In the genomic region with DNA sequence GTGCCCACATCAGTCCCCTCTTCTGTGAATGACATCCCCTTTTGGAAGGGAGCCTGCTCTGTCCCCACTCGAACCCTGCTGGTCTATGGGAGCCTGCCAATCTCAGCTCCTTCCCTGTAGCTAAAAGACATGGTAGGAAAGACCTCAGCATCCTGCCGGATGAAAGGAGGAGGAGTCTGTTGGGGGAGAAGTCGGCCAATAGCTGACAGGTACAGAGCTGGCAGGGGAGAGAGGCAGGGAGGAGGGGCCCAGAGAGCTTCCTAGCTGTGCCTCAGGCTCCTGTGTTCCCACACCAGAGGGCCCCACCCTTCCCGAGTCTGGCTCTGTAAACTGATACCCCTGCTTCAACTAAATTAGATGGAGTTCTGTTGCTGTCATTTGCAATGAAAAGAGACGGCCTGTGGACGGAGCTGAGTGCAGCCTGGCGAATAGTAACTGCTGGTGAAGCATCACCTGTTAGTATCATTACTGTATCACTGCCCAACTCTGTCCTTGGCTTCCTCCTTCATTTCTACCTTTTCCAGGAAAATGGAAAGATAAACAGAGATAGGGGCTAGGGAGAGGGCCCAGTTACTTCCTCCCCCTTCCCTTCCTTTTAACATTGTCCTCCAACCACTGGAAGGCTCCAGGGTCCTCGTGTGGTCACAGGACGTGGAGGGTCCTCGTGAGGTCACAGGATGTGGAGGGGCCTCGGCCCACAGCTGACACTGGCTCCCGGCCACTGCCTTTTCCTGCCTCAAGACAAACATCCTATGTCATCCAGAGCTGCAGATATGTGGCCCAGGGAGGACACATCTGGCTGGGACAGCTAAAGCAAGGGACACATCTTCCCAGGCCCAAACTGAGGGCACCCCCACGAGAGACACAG, we compare ENCODE assay signal across 10 cellular contexts. TPM values are rescaled to one million over a fixed set of nuclear protein-coding genes. Genes with fewer than 3 reads are reported as not detected.
DNase-seq lines count a peak whose midpoint lies in the region; ATAC-seq and TF ChIP-seq lines count a peak whose summit lies in the region.
"Had no signal": no experiment of that assay in that cellular context is flagged by ENCODE, and none has a peak within 500 bp of the region (broad histone marks: within the 10 kb centered on the region; RNA-seq: fewer than 3 reads in every experiment).

No MANE protein-coding gene starts in this region.

- H3K79me2 ChIP-seq in mammary epithelial cell (ENCODE audit: insufficient read depth, low read length) (no peaks in the 10 kb centered on the region), GM23248 (ENCODE audit: insufficient read depth) (no peaks in the 10 kb centered on the region)

- H3K27me3 Mint-ChIP-seq in MCF 10A (ENCODE audit: insufficient read depth, unreplicated experiment): peaks cover 42% of the 10 kb centered on the region
- peaks cover 3% of the 10 kb centered on the region for H3K27me3 Mint-ChIP-seq in activated CD4-positive, alpha-beta T cell treated with anti-CD3 and anti-CD28 coated beads for 36 hours

- H3K27ac ChIP-seq in mammary epithelial cell (ENCODE audit: insufficient read depth, low read depth, low read length) (no peak overlapping the region), GM23248 (no peak overlapping the region)

- no peak overlapping the region for H3K4me3 Mint-ChIP-seq in MCF 10A (ENCODE audit: unreplicated experiment)
- no peak overlapping the region for H3K4me3 Mint-ChIP-seq in activated CD4-positive, alpha-beta T cell treated with anti-CD3 and anti-CD28 coated beads for 36 hours

- H3F3A ChIP-seq in GM23248 (ENCODE audit: insufficient read depth): no peaks in the 10 kb centered on the region

- H3K36me3 ChIP-seq in mammary epithelial cell (ENCODE audit: insufficient read depth, low read length) (no peaks in the 10 kb centered on the region), iPS-15b (ENCODE audit: control insufficient read depth, insufficient read depth, low read length) (no peaks in the 10 kb centered on the region), GM23248 (ENCODE audit: low read depth) (no peaks in the 10 kb centered on the region)

- intact Hi-C loops in MCF 10A (cut with micrococcal nuclease) (no loop called here), mammary epithelial cell (cut with micrococcal nuclease) (no loop called here)
- intact Hi-C loops in activated CD4-positive, alpha-beta T cell treated with anti-CD3 and anti-CD28 coated beads for 36 hours (cut with DNase I, micrococcal nuclease): no loop called here

- no peaks in the 10 kb centered on the region for H3K4me1 ChIP-seq in mammary epithelial cell (ENCODE audit: insufficient read depth, low read length)
- H3K4me1 ChIP-seq in iPS-15b (ENCODE audit: control insufficient read depth, insufficient read depth, low read length): peaks cover 9% of the 10 kb centered on the region
- H3K4me1 ChIP-seq in GM23248 (ENCODE audit: insufficient read depth): no peaks in the 10 kb centered on the region

- no peaks in the 10 kb centered on the region for H3K27me3 ChIP-seq in mammary epithelial cell (ENCODE audit: insufficient read depth, low read length)
- H3K27me3 ChIP-seq in iPS-15b (ENCODE audit: control insufficient read depth, insufficient read depth, low read length): no peaks in the 10 kb centered on the region
- no peaks in the 10 kb centered on the region; the same call in none of the 2 replicates for H3K27me3 ChIP-seq in GM23248 (replicated peaks; ENCODE audit: insufficient read depth)

- TF ChIP-seq CTCF in MCF 10A (IDR thresholded peaks at IDR 0.05; ENCODE audit: unreplicated experiment): no peak
- TF ChIP-seq CTCF in mammary epithelial cell (conservative IDR thresholded peaks at IDR 0.05 in 1 of 2, IDR thresholded peaks at IDR 0.05 in 1 of 2; ENCODE audit: extremely low read depth in 1 of 2, insufficient read depth in 1 of 2, low read depth in 1 of 2, low read length in 2 of 2): no peak

- H3K36me3 Mint-ChIP-seq in MCF 10A (ENCODE audit: insufficient read depth, unreplicated experiment): no peaks in the 10 kb centered on the region
- no peaks in the 10 kb centered on the region for H3K36me3 Mint-ChIP-seq in activated CD4-positive, alpha-beta T cell treated with anti-CD3 and anti-CD28 coated beads for 36 hours (ENCODE audit: low read depth)
- H3K36me3 Mint-ChIP-seq: activated naive CD4-positive, alpha-beta T cell treated with anti-CD3 and anti-CD28 coated beads, Interleukin-2, amount 50 U/mL, for 72 hours had no signal

- no peaks in the 10 kb centered on the region for H4K20me1 ChIP-seq in mammary epithelial cell (ENCODE audit: insufficient read depth, low read length)
- no peaks in the 10 kb centered on the region for H4K20me1 ChIP-seq in GM23248 (ENCODE audit: insufficient read depth)

- H3K9me2 ChIP-seq in GM23248 (ENCODE audit: insufficient read depth): no peaks in the 10 kb centered on the region

- H3K4me3 ChIP-seq in mammary epithelial cell (replicated peaks in 1 of 3; ENCODE audit: insufficient read depth in 1 of 3, low read depth in 2 of 3, low read length in 3 of 3) (no peak overlapping the region), iPS-15b (ENCODE audit: low read depth, low read length) (peak overlapping the region; percentile 26), GM23248 (no peak overlapping the region)

- BruUV-seq in MCF 10A (replicated peaks; lab: Mats Ljungman, UMichigan) (no TSS peak), mammary epithelial cell (replicated peaks; lab: Mats Ljungman, UMichigan) (no TSS peak)

- POLR2A ChIA-PET in MCF 10A (lab: Yijun Ruan, JAX): no interaction called here
- POLR2A ChIA-PET in activated CD4-positive, alpha-beta T cell treated with anti-CD3 and anti-CD28 coated beads for 36 hours (lab: Charles Lee): no interaction called here

- in situ Hi-C loops in mammary epithelial cell (cut with MboI; ENCODE audit: low sequenced_read_pairs in 2 of 2): no loop called here
- in situ Hi-C loops in GM23248 (cut with MboI): no loop called here

- no peak overlapping the region for H3K4me2 ChIP-seq in mammary epithelial cell (ENCODE audit: insufficient read depth, low read depth, low read length)
- H3K4me2 ChIP-seq in GM23248 (ENCODE audit: unreplicated experiment): no peak overlapping the region

- dilution Hi-C loops in mammary epithelial cell (cut with HindIII; ENCODE audit: low sequenced_read_pairs): loop anchor here (5.0 kb wide), 1 partner anchor 36 kb away; no protein-coding TSS in a partner anchor

- no peaks in the 10 kb centered on the region for H3K9me3 ChIP-seq in mammary epithelial cell (replicated peaks; ENCODE audit: insufficient read depth, low read length)
- no peaks in the 10 kb centered on the region for H3K9me3 ChIP-seq in iPS-15b (ENCODE audit: control insufficient read depth, insufficient read depth, low read length)
- no peaks in the 10 kb centered on the region for H3K9me3 ChIP-seq in GM23248 (ENCODE audit: low read depth)

- H3K9ac ChIP-seq in mammary epithelial cell (ENCODE audit: insufficient read depth, low read length): no peak overlapping the region
- H3K9ac ChIP-seq in iPS-15b (ENCODE audit: low read depth, low read length): no peak overlapping the region
- no peak overlapping the region for H3K9ac ChIP-seq in GM23248

- no peaks in the 10 kb centered on the region for H3K9me3 Mint-ChIP-seq in MCF 10A (ENCODE audit: unreplicated experiment)
- no peaks in the 10 kb centered on the region for H3K9me3 Mint-ChIP-seq in activated CD4-positive, alpha-beta T cell treated with anti-CD3 and anti-CD28 coated beads for 36 hours (ENCODE audit: low read depth)
- H3K9me3 Mint-ChIP-seq: activated naive CD4-positive, alpha-beta T cell treated with anti-CD3 and anti-CD28 coated beads, Interleukin-2, amount 50 U/mL, for 72 hours had no signal

- H3K27ac Mint-ChIP-seq in MCF 10A (ENCODE audit: low read depth, unreplicated experiment): no peak overlapping the region
- H3K27ac Mint-ChIP-seq in activated CD4-positive, alpha-beta T cell treated with anti-CD3 and anti-CD28 coated beads for 36 hours: no peak overlapping the region

- H2AFZ ChIP-seq in mammary epithelial cell (ENCODE audit: low read depth, low read length) (no peak overlapping the region), GM23248 (no peak overlapping the region)

- no peaks in the 10 kb centered on the region for H3K4me1 Mint-ChIP-seq in MCF 10A (ENCODE audit: insufficient read depth, unreplicated experiment)
- no peaks in the 10 kb centered on the region for H3K4me1 Mint-ChIP-seq in activated CD4-positive, alpha-beta T cell treated with anti-CD3 and anti-CD28 coated beads for 36 hours

- no peak for ATAC-seq in activated CD4-positive, alpha-beta T cell treated with anti-CD3 and anti-CD28 coated beads for 36 hours
- ATAC-seq in HG03354 (IDR thresholded peaks at IDR 0.05; ENCODE audit: poor library complexity, severe bottlenecking, unreplicated experiment): no peak
- ATAC-seq: activated naive CD4-positive, alpha-beta T cell treated with anti-CD3 and anti-CD28 coated beads, Interleukin-2, amount 50 U/mL, for 72 hours had no signal

- WGBS in mammary epithelial cell (ENCODE audit: low coverage, missing lambda C conversion rate): 60% methylated on average over 12 of the region's 13 CpGs
- 39 to 52% methylated on average over 13 of the region's 13 CpGs for WGBS in GM23248 (ENCODE audit: low coverage in 1 of 2, low lambda C conversion rate in 2 of 2, missing lambda C conversion rate in 2 of 2), 2 experiments

- DNase-seq in MCF 10A (ENCODE audit: unreplicated experiment) (peak; percentile 33), mammary epithelial cell (no peak), UCSD-AML1 (lab: John Stamatoyannopoulos, UW; ENCODE audit: unreplicated experiment) (peak; percentile 66), ureter (ENCODE audit: low spot score) (peak; percentile 42), GM23248 (no peak)
- DNase-seq in activated CD4-positive, alpha-beta T cell treated with anti-CD3 and anti-CD28 coated beads for 36 hours: no peak
- DNase-seq: NCI-H446 had no signal

- CTCF ChIA-PET in MCF 10A (lab: Yijun Ruan, JAX): interaction anchor here (0.8 to 1.1 kb wide), 2 partner anchors 17 to 85 kb away, joined by 3 read pairs; no protein-coding TSS in a partner anchor
- CTCF ChIA-PET in mammary epithelial cell (lab: Charles Lee; ENCODE audit: low non-redundant PET): no interaction called here
- CTCF ChIA-PET in activated CD4-positive, alpha-beta T cell treated with anti-CD3 and anti-CD28 coated beads for 36 hours (lab: Charles Lee): interaction anchor here (0.6 to 1.6 kb wide), 8 partner anchors 11 to 192 kb away, joined by 3 to 6 read pairs (median 4); no protein-coding TSS in a partner anchor

RNA-seq across cellular contexts. Expression of gene FXYD6, which starts 15.1 kb away (rescaled TPM):
- total RNA-seq in MCF 10A (2022): not detected in 2 replicates
- total RNA-seq in mammary epithelial cell: under 1 TPM in 1 of 2 donors, not detected in 1; 0.21 TPM
- polyA plus RNA-seq in mammary epithelial cell: 0.35 TPM
- not detected for polyA minus RNA-seq in mammary epithelial cell
- 41.8 TPM for total RNA-seq in ureter
- under 1 TPM; 0.46 to 0.47 TPM for total RNA-seq in activated CD4-positive, alpha-beta T cell treated with anti-CD3 and anti-CD28 coated beads for 36 hours
- not detected in 2 replicates for total RNA-seq in GM23248 (2014; rRNA removed; shearing (Covaris generic))
- 0.20 TPM in 1 of 2 replicates, not detected in the other for polyA plus RNA-seq in GM23248 (2016; fragmentation: Nextera tagmentation; extraction: Ambion mirVana)

RNA-seq across cellular contexts. Expression of gene FXYD2, which starts 36.8 kb away (rescaled TPM):
- total RNA-seq in MCF 10A (2022) (not detected in 2 replicates), mammary epithelial cell (not detected), ureter (1.6 TPM)
- polyA plus RNA-seq in mammary epithelial cell (0.11 TPM), GM23248 (2016; fragmentation: Nextera tagmentation; extraction: Ambion mirVana) (not detected in 2 replicates)
- polyA minus RNA-seq in mammary epithelial cell: not detected
- total RNA-seq in activated CD4-positive, alpha-beta T cell treated with anti-CD3 and anti-CD28 coated beads for 36 hours: 1 to 10 TPM in 1 of 2 experiments, under 1 TPM in 1; 0.91 to 1.1 TPM
- total RNA-seq in GM23248 (2014; rRNA removed; shearing (Covaris generic)): not detected in 2 replicates

Comparison
In these comparisons a context has a peak if more than half of its experiments do, and no peak if none do; other contexts are left out.
1. DNase-seq: peak in MCF 10A (single experiment), UCSD-AML1 (single experiment) and ureter (single experiment); none in mammary epithelial cell (single experiment), activated CD4-positive, alpha-beta T cell treated with anti-CD3 and anti-CD28 coated beads for 36 hours (single experiment) and GM23248 (single experiment).
2. RNA of gene FXYD6, which starts 15.1 kb away (total RNA-seq): 41.8 TPM in ureter (single experiment); 0.46 to 0.47 TPM in activated CD4-positive, alpha-beta T cell treated with anti-CD3 and anti-CD28 coated beads for 36 hours, 0.21 TPM in mammary epithelial cell, not detected in MCF 10A and not detected in GM23248; every median in the first group is over 10 times any median in the second.